2 cellular contexts compared by ENCODE assay signal in genomic region chr2:53820711-53821110, GRCh38.
TF ChIP-seq lines count a peak whose summit lies in the region.

No MANE protein-coding gene starts in this region.

TF ChIP-seq in IMR-90, 13 proteins besides CTCF, POLR2A, EP300 and RAD21:
- no peak for TF ChIP-seq CEBPB (IDR thresholded peaks at IDR 0.05; ENCODE audit: low read depth, low read length)
- no peak for TF ChIP-seq RCOR1 (IDR thresholded peaks at IDR 0.05; ENCODE audit: insufficient replicate concordance, low read length)
- no peak for TF ChIP-seq RFX5 (IDR thresholded peaks at IDR 0.05; ENCODE audit: low read depth, low read length)
- no peak for TF ChIP-seq USF2 (IDR thresholded peaks at IDR 0.05; ENCODE audit: low read depth, low read length)
- TF ChIP-seq FOS (IDR thresholded peaks at IDR 0.05; ENCODE audit: low read depth, low read length), result no peak
- TF ChIP-seq BHLHE40 (IDR thresholded peaks at IDR 0.05; ENCODE audit: low read depth, low read length), result no peak
- TF ChIP-seq SMC3 (IDR thresholded peaks at IDR 0.05; ENCODE audit: low read depth, low read length), result no peak
- TF ChIP-seq ELK1 (IDR thresholded peaks at IDR 0.05; ENCODE audit: borderline replicate concordance, low read depth, low read length), result no peak
- no peak for TF ChIP-seq MXI1 (IDR thresholded peaks at IDR 0.05; ENCODE audit: borderline replicate concordance, low read depth, low read length)
- no peak for TF ChIP-seq MAZ (IDR thresholded peaks at IDR 0.05; ENCODE audit: borderline replicate concordance, low read depth, low read length)
- TF ChIP-seq MAFK (IDR thresholded peaks at IDR 0.05; ENCODE audit: low read depth, low read length), result no peak
- no peak for TF ChIP-seq NFE2L2 (IDR thresholded peaks at IDR 0.05; ENCODE audit: low read depth, low read length)
- TF ChIP-seq CHD1 (IDR thresholded peaks at IDR 0.05; ENCODE audit: low read depth, low read length), result no peak

TF ChIP-seq in K562, 482 proteins besides CTCF, POLR2A, EP300 and RAD21:
- TF ChIP-seq ATF4 (CRISPR knock-in tag; IDR thresholded peaks at IDR 0.05) (no peak), TCF7L2 (IDR thresholded peaks at IDR 0.05; ENCODE audit: low read depth, low read length) (no peak), CBFB (CRISPR knock-in tag; IDR thresholded peaks at IDR 0.05) (no peak), FOXK2 (conservative IDR thresholded peaks at IDR 0.05 in 1 of 2, IDR thresholded peaks at IDR 0.05 in 1 of 2; ENCODE audit: low read depth in 2 of 2) (no peak), ETS2 (tag; IDR thresholded peaks at IDR 0.05; ENCODE audit: borderline replicate concordance, poor library complexity, severe bottlenecking) (no peak), TBL1XR1 (IDR thresholded peaks at IDR 0.05; ENCODE audit: low read length in 2 of 2) (no peak), KDM4B (IDR thresholded peaks at IDR 0.05; ENCODE audit: borderline replicate concordance in 2 of 2, low read depth in 1 of 2) (no peak), CGGBP1 (CRISPR knock-in tag; IDR thresholded peaks at IDR 0.05) (no peak), ZNF316 (IDR thresholded peaks at IDR 0.05) (no peak)
